Comparison of ENCODE assay signal across 1 cellular context in the genomic region with DNA sequence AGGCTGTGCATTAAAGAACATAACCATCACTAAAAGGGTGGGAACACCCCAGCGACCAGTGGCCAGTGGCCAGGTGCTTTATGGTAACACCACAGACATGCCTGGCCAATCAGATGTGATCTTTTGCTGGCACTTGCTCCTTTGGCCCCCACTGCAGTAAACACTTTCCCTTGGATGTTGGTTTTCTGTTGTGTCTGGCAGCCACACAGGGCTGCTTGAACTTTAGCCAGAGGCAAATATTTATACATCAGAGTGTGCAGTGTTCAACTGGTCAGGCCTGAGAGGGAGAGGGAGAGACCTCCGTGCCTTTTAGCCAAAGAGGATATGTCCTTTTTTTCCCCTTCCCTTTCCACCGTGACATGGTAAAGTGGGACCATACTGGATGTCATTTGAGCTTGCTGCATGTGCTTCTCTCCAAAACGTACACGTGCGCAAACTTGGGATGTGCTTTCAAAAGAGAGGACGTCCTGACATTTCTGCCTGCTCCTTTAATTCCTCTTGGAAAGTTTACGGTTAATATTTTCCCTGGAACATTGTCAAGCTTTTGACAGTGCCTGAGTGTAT.
TF ChIP-seq lines count a peak whose summit lies in the region.

No MANE protein-coding gene starts in this region.

TF ChIP-seq in HepG2, 621 proteins besides CTCF, POLR2A, EP300 and RAD21 (continued from another document and continues in another):
- TF ChIP-seq IRF1 (CRISPR knock-in tag; IDR thresholded peaks at IDR 0.05; ENCODE audit: low read depth) (no peak), ZNF136 (CRISPR knock-in tag; IDR thresholded peaks at IDR 0.05; ENCODE audit: low read depth) (no peak), KMT2B (CRISPR knock-in tag; IDR thresholded peaks at IDR 0.05) (peak; percentile 78), MEF2D (CRISPR knock-in tag; IDR thresholded peaks at IDR 0.05) (peak; percentile 69; the same call in 1 of the 2 replicates), ZNF280D (CRISPR knock-in tag; IDR thresholded peaks at IDR 0.05) (no peak), MYC (CRISPR knock-in tag; IDR thresholded peaks at IDR 0.05; ENCODE audit: borderline replicate concordance) (peak; percentile 60; the same call in 1 of the 2 replicates), ZNF263 (CRISPR knock-in tag; IDR thresholded peaks at IDR 0.05) (no peak), TBL1XR1 (IDR thresholded peaks at IDR 0.05; ENCODE audit: borderline replicate concordance, low read length, partially characterized antibody) (peak; percentile 91), ZNF232 (CRISPR knock-in tag; IDR thresholded peaks at IDR 0.05; ENCODE audit: borderline replicate concordance) (peak; percentile 2; the same call in 1 of the 2 replicates), ZNF124 (CRISPR knock-in tag; IDR thresholded peaks at IDR 0.05) (peak; percentile 52; the same call in 1 of the 2 replicates), MAX (IDR thresholded peaks at IDR 0.05) (peak; percentile 33; the same call in 1 of the 2 replicates), ZFP36L2 (CRISPR knock-in tag; IDR thresholded peaks at IDR 0.05) (no peak), HNF4A (CRISPR knock-in tag; IDR thresholded peaks at IDR 0.05) (peak; percentile 92), ZNF446 (CRISPR knock-in tag; IDR thresholded peaks at IDR 0.05) (no peak), CCAR2 (optimal IDR thresholded peaks at IDR 0.05; ENCODE audit: low read depth, low read length) (no peak), SNRNP70 (IDR thresholded peaks at IDR 0.05; ENCODE audit: low read depth, low read length) (no peak), ZNF556 (CRISPR knock-in tag; IDR thresholded peaks at IDR 0.05; ENCODE audit: borderline replicate concordance) (no peak), PAF1 (CRISPR knock-in tag; IDR thresholded peaks at IDR 0.05) (no peak), MZF1 (CRISPR knock-in tag; IDR thresholded peaks at IDR 0.05; ENCODE audit: borderline replicate concordance) (no peak), EHMT2 (IDR thresholded peaks at IDR 0.05; ENCODE audit: borderline replicate concordance, low read depth, low read length) (peak; percentile 36; the same call in 1 of the 2 replicates), FOSL1 (CRISPR knock-in tag; IDR thresholded peaks at IDR 0.05; ENCODE audit: borderline replicate concordance) (no peak), SP5 (CRISPR knock-in tag; IDR thresholded peaks at IDR 0.05; ENCODE audit: borderline replicate concordance, low read depth) (peak; percentile 34; the same call in 1 of the 2 replicates), ZNF484 (CRISPR knock-in tag; IDR thresholded peaks at IDR 0.05; ENCODE audit: borderline replicate concordance, low read depth) (no peak), ZNF572 (CRISPR knock-in tag; IDR thresholded peaks at IDR 0.05) (peak; percentile 67; the same call in 1 of the 2 replicates), HCFC1 (IDR thresholded peaks at IDR 0.05; ENCODE audit: low read depth, low read length) (no peak), MAFG (CRISPR knock-in tag; IDR thresholded peaks at IDR 0.05) (no peak), RFXAP (CRISPR knock-in tag; IDR thresholded peaks at IDR 0.05; ENCODE audit: borderline replicate concordance) (peak; percentile 93), TOE1 (CRISPR knock-in tag; IDR thresholded peaks at IDR 0.05) (no peak), EZH2 (conservative IDR thresholded peaks at IDR 0.05; ENCODE audit: low read depth, low read length) (no peak), RBM39 (IDR thresholded peaks at IDR 0.05; ENCODE audit: low read depth, low read length, poor library complexity, severe bottlenecking) (no peak), ZNF558 (CRISPR knock-in tag; IDR thresholded peaks at IDR 0.05; ENCODE audit: borderline replicate concordance) (no peak), ZBTB33 (CRISPR knock-in tag; IDR thresholded peaks at IDR 0.05) (peak; percentile 42; the same call in 1 of the 2 replicates)
- TF ChIP-seq, protein P1, sequence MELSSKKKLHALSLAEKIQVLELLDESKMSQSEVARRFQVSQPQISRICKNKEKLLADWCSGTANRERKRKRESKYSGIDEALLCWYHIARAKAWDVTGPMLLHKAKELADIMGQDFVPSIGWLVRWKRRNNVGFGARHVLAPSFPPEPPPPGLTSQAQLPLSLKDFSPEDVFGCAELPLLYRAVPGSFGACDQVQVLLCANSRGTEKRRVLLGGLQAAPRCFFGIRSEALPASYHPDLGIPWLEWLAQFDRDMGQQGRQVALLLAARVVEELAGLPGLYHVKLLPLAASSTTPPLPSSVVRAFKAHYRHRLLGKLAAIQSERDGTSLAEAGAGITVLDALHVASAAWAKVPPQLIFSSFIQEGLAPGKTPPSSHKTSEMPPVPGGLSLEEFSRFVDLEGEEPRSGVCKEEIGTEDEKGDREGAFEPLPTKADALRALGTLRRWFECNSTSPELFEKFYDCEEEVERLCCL (CRISPR knock-in tag; IDR thresholded peaks at IDR 0.05; ENCODE audit: borderline replicate concordance), result no peak
- TF ChIP-seq, protein P2, sequence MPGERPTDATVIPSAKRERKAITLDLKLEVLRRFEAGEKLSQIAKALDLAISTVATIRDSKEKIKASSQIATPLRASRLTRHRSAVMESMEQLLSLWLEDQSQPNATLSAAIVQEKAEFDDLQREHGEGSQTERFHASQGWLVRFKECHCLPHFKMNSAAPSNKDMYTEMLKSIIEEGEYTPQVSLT (CRISPR knock-in tag; IDR thresholded peaks at IDR 0.05; ENCODE audit: borderline replicate concordance, low read depth), result no peak
- TF ChIP-seq, protein P3, sequence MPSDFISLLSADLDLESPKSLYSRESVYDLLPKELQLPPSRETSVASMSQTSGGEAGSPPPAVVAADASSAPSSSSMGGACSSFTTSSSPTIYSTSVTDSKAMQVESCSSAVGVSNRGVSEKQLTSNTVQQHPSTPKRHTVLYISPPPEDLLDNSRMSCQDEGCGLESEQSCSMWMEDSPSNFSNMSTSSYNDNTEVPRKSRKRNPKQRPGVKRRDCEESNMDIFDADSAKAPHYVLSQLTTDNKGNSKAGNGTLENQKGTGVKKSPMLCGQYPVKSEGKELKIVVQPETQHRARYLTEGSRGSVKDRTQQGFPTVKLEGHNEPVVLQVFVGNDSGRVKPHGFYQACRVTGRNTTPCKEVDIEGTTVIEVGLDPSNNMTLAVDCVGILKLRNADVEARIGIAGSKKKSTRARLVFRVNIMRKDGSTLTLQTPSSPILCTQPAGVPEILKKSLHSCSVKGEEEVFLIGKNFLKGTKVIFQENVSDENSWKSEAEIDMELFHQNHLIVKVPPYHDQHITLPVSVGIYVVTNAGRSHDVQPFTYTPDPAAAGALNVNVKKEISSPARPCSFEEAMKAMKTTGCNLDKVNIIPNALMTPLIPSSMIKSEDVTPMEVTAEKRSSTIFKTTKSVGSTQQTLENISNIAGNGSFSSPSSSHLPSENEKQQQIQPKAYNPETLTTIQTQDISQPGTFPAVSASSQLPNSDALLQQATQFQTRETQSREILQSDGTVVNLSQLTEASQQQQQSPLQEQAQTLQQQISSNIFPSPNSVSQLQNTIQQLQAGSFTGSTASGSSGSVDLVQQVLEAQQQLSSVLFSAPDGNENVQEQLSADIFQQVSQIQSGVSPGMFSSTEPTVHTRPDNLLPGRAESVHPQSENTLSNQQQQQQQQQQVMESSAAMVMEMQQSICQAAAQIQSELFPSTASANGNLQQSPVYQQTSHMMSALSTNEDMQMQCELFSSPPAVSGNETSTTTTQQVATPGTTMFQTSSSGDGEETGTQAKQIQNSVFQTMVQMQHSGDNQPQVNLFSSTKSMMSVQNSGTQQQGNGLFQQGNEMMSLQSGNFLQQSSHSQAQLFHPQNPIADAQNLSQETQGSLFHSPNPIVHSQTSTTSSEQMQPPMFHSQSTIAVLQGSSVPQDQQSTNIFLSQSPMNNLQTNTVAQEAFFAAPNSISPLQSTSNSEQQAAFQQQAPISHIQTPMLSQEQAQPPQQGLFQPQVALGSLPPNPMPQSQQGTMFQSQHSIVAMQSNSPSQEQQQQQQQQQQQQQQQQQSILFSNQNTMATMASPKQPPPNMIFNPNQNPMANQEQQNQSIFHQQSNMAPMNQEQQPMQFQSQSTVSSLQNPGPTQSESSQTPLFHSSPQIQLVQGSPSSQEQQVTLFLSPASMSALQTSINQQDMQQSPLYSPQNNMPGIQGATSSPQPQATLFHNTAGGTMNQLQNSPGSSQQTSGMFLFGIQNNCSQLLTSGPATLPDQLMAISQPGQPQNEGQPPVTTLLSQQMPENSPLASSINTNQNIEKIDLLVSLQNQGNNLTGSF (CRISPR knock-in tag; IDR thresholded peaks at IDR 0.05), result no peak
- TF ChIP-seq, protein P4, sequence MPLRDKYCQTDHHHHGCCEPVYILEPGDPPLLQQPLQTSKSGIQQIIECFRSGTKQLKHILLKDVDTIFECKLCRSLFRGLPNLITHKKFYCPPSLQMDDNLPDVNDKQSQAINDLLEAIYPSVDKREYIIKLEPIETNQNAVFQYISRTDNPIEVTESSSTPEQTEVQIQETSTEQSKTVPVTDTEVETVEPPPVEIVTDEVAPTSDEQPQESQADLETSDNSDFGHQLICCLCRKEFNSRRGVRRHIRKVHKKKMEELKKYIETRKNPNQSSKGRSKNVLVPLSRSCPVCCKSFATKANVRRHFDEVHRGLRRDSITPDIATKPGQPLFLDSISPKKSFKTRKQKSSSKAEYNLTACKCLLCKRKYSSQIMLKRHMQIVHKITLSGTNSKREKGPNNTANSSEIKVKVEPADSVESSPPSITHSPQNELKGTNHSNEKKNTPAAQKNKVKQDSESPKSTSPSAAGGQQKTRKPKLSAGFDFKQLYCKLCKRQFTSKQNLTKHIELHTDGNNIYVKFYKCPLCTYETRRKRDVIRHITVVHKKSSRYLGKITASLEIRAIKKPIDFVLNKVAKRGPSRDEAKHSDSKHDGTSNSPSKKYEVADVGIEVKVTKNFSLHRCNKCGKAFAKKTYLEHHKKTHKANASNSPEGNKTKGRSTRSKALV (CRISPR knock-in tag; IDR thresholded peaks at IDR 0.05), result no peak; the same call in 1 of the 2 replicates
- TF ChIP-seq, protein P5, sequence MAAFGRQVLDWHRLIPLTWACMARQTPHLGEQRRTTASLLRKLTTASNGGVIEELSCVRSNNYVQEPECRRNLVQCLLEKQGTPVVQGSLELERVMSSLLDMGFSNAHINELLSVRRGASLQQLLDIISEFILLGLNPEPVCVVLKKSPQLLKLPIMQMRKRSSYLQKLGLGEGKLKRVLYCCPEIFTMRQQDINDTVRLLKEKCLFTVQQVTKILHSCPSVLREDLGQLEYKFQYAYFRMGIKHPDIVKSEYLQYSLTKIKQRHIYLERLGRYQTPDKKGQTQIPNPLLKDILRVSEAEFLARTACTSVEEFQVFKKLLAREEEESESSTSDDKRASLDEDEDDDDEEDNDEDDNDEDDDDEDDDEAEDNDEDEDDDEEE (CRISPR knock-in tag; IDR thresholded peaks at IDR 0.05), result no peak
- TF ChIP-seq, protein P6, sequence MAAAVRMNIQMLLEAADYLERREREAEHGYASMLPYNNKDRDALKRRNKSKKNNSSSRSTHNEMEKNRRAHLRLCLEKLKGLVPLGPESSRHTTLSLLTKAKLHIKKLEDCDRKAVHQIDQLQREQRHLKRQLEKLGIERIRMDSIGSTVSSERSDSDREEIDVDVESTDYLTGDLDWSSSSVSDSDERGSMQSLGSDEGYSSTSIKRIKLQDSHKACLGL (CRISPR knock-in tag; IDR thresholded peaks at IDR 0.05), result no peak
